ENCODE assay signal across 1 cellular context in the genomic region with DNA sequence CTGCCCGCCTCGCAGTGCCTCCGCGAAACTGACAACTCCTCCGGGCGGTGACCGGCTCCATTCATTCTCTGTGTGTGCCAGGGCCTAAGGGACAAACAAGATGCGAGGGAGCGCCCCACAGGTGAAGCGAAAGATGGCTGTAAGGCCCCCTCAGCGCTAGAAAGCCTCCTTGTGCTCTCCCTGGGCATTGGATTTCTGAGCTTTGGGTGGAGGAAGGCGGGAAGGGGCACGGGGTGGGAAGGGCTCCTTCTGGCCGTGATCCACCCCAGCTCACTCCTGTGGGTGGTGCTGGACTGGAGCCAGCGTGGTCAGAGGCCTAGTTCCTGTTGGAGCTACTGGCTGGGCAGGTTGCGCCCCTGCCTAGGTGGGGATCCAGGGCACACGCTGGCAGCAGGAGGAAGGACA.
TF ChIP-seq lines count a peak whose summit lies in the region.

No MANE protein-coding gene starts in this region.

TF ChIP-seq in H1, 55 proteins besides CTCF, POLR2A, EP300 and RAD21:
- TF ChIP-seq HDAC6 (IDR thresholded peaks at IDR 0.05; ENCODE audit: low read depth, low read length) (no peak), YY1 (IDR thresholded peaks at IDR 0.05; ENCODE audit: low read depth, low read length) (no peak), SP2 (IDR thresholded peaks at IDR 0.05; ENCODE audit: low read length) (no peak), TAF1 (IDR thresholded peaks at IDR 0.05; ENCODE audit: low read depth, low read length) (no peak), SUZ12 (IDR thresholded peaks at IDR 0.05; ENCODE audit: low read length) (0 out of 2 replicates have a peak, but pooled peaks have one; percentile 25), CBX5 (IDR thresholded peaks at IDR 0.05; ENCODE audit: low read depth, low read length) (no peak)
- TF ChIP-seq, protein P1, sequence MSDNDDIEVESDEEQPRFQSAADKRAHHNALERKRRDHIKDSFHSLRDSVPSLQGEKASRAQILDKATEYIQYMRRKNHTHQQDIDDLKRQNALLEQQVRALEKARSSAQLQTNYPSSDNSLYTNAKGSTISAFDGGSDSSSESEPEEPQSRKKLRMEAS (IDR thresholded peaks at IDR 0.05), result peak; percentile 22; the same call in 1 of the 2 replicates
- TF ChIP-seq, protein P2, sequence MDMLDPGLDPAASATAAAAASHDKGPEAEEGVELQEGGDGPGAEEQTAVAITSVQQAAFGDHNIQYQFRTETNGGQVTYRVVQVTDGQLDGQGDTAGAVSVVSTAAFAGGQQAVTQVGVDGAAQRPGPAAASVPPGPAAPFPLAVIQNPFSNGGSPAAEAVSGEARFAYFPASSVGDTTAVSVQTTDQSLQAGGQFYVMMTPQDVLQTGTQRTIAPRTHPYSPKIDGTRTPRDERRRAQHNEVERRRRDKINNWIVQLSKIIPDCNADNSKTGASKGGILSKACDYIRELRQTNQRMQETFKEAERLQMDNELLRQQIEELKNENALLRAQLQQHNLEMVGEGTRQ (IDR thresholded peaks at IDR 0.05; ENCODE audit: low read length), result no peak
- TF ChIP-seq, protein P3, sequence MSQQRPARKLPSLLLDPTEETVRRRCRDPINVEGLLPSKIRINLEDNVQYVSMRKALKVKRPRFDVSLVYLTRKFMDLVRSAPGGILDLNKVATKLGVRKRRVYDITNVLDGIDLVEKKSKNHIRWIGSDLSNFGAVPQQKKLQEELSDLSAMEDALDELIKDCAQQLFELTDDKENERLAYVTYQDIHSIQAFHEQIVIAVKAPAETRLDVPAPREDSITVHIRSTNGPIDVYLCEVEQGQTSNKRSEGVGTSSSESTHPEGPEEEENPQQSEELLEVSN (IDR thresholded peaks at IDR 0.05), result peak; percentile 80
- TF ChIP-seq, protein P4, sequence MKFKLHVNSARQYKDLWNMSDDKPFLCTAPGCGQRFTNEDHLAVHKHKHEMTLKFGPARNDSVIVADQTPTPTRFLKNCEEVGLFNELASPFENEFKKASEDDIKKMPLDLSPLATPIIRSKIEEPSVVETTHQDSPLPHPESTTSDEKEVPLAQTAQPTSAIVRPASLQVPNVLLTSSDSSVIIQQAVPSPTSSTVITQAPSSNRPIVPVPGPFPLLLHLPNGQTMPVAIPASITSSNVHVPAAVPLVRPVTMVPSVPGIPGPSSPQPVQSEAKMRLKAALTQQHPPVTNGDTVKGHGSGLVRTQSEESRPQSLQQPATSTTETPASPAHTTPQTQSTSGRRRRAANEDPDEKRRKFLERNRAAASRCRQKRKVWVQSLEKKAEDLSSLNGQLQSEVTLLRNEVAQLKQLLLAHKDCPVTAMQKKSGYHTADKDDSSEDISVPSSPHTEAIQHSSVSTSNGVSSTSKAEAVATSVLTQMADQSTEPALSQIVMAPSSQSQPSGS (IDR thresholded peaks at IDR 0.05; ENCODE audit: low read length), result no peak
